23 cellular contexts compared by ENCODE assay signal in the genomic region with DNA sequence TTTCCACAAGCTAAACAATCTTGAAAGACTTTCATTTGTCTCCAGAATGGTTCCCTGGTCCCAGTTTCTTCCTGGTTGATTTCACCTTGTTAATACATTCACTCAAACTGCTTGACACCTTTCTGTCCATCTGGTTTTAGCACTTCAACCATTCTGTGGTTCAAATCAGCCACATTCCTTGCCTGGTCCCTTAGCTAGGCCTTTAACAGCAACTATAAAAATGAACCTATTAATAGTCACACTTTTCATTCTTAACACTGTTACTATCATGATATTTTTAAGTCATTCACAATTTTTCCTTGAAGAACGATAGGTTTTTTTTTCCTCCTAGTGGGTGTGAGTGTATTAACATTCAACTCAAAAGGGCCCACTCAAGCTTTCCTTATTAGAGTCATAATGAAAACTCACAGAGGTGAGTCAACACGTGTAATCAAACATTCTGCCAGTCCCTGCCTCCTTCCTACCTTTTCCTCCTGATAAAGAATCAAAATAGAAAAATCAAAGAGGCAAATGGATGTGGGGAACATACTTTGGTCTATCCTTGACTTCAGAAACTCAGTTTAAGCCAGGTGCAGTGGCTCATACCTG. TPM values are rescaled to one million over a fixed set of nuclear protein-coding genes. Genes with fewer than 3 reads are reported as not detected.
DNase-seq lines count a peak whose midpoint lies in the region; ATAC-seq and TF ChIP-seq lines count a peak whose summit lies in the region.
"Had no signal": no experiment of that assay in that cellular context is flagged by ENCODE, and none has a peak within 500 bp of the region (broad histone marks: within the 10 kb centered on the region; RNA-seq: fewer than 3 reads in every experiment).

No MANE protein-coding gene starts in this region.

- no peaks in the 10 kb centered on the region for H3K36me3 ChIP-seq in Peyer's patch
- H3K36me3 ChIP-seq: tibial nerve had no signal

- no peaks in the 10 kb centered on the region for H3K4me1 Mint-ChIP-seq in T-helper 2 cell treated with Interferon-gamma antibody and Interleukin-4, amounts not matched to agents 5 μg/mL and 100 μg/mL, for 36 hours (ENCODE audit: low read depth)
- H3K4me1 Mint-ChIP-seq: memory B cell had no signal

- no peak for TF ChIP-seq CTCF in Peyer's patch (IDR thresholded peaks at IDR 0.05)

- no peak for ATAC-seq in HG02884 (IDR thresholded peaks at IDR 0.05; ENCODE audit: unreplicated experiment)
- ATAC-seq: K562 had no signal

- H3K27me3 ChIP-seq in Peyer's patch, result no peaks in the 10 kb centered on the region
- H3K27me3 ChIP-seq: tibial nerve had no signal

- H3K4me3 ChIP-seq in Peyer's patch, result no peak overlapping the region
- H3K4me3 ChIP-seq: K562, skin epidermis, tibial nerve had no signal

- H3K9me3 Mint-ChIP-seq in T-helper 2 cell treated with Interferon-gamma antibody and Interleukin-4, amounts not matched to agents 5 μg/mL and 100 μg/mL, for 36 hours, result no peaks in the 10 kb centered on the region
- H3K9me3 Mint-ChIP-seq: memory B cell, natural killer cell had no signal

- H3K27me3 Mint-ChIP-seq in T-helper 2 cell treated with Interferon-gamma antibody and Interleukin-4, amounts not matched to agents 5 μg/mL and 100 μg/mL, for 36 hours (ENCODE audit: low read depth), result peaks cover 7% of the 10 kb centered on the region

- no peaks in the 10 kb centered on the region for H3K4me1 ChIP-seq in Peyer's patch

- H3K27ac ChIP-seq in Peyer's patch, result no peak overlapping the region
- H3K27ac ChIP-seq: C4-2B, HL-60, skin epidermis, tibial nerve had no signal

- no peaks in the 10 kb centered on the region for H3K36me3 Mint-ChIP-seq in T-helper 2 cell treated with Interferon-gamma antibody and Interleukin-4, amounts not matched to agents 5 μg/mL and 100 μg/mL, for 36 hours (ENCODE audit: low read depth)
- H3K36me3 Mint-ChIP-seq: memory B cell, natural killer cell had no signal

- peak; percentile 14 for DNase-seq in T-helper 2 cell treated with Interferon-gamma antibody and Interleukin-4, amounts not matched to agents 5 μg/mL and 100 μg/mL, for 36 hours (ENCODE audit: low spot score)
- DNase-seq in T-helper 2 cell (no peak), kidney tubule cell (ENCODE audit: low spot score) (peak; percentile 61), Peyer's patch (no peak), NCI-H748 (lab: John Stamatoyannopoulos, UW; ENCODE audit: unreplicated experiment) (no peak)
- peak; percentile 3 for DNase-seq in stimulated activated naive CD4-positive, alpha-beta T cell treated with Interleukin-2 at 50 U/mL for 16 hours (lab: John Stamatoyannopoulos, UW)
- no peak for DNase-seq in stimulated activated naive CD4-positive, alpha-beta T cell (lab: John Stamatoyannopoulos, UW)
- DNase-seq: amniotic stem cell; central memory CD4-positive, alpha-beta T cell; GDM1; H7; MV-4-11; natural killer cell; NCI-H2029; NCI-H524; SIG-M5 had no signal

- H3K4me3 Mint-ChIP-seq in T-helper 2 cell treated with Interferon-gamma antibody and Interleukin-4, amounts not matched to agents 5 μg/mL and 100 μg/mL, for 36 hours, result no peak overlapping the region
- H3K4me3 Mint-ChIP-seq: memory B cell, natural killer cell had no signal

- no peak for TF ChIP-seq POLR2A in Peyer's patch (IDR thresholded peaks at IDR 0.05)

- H3K27ac Mint-ChIP-seq in T-helper 2 cell treated with Interferon-gamma antibody and Interleukin-4, amounts not matched to agents 5 μg/mL and 100 μg/mL, for 36 hours, result no peak overlapping the region
- H3K27ac Mint-ChIP-seq: memory B cell, natural killer cell had no signal

- H3K9me3 ChIP-seq in Peyer's patch, result no peaks in the 10 kb centered on the region
- H3K9me3 ChIP-seq: tibial nerve had no signal

RNA-seq across cellular contexts. Expression of a gene that starts 34.4 kb away (rescaled TPM):
- 10 to 100 TPM; 29.6 to 68.5 (median 42.9) TPM for total RNA-seq in Peyer's patch

RNA-seq across cellular contexts. Expression of a gene that starts 38.0 kb away (rescaled TPM):
- 100 to 1,000 TPM in 3 of 4 donors, 10 to 100 TPM in 1; 71.3 to 175 (median 129) TPM for total RNA-seq in Peyer's patch

Comparison
In these comparisons a context has a peak if more than half of its experiments do, and no peak if none do; other contexts are left out.
1. DNase-seq: peak in T-helper 2 cell treated with Interferon-gamma antibody and Interleukin-4, amounts not matched to agents 5 μg/mL and 100 μg/mL, for 36 hours (single experiment), stimulated activated naive CD4-positive, alpha-beta T cell treated with Interleukin-2 at 50 U/mL for 16 hours (single experiment) and kidney tubule cell (single experiment); none in T-helper 2 cell (0 of 5), stimulated activated naive CD4-positive, alpha-beta T cell (0 of 6), Peyer's patch (0 of 3) and NCI-H748 (single experiment).